1 cellular context compared by ENCODE assay signal in the genomic region with DNA sequence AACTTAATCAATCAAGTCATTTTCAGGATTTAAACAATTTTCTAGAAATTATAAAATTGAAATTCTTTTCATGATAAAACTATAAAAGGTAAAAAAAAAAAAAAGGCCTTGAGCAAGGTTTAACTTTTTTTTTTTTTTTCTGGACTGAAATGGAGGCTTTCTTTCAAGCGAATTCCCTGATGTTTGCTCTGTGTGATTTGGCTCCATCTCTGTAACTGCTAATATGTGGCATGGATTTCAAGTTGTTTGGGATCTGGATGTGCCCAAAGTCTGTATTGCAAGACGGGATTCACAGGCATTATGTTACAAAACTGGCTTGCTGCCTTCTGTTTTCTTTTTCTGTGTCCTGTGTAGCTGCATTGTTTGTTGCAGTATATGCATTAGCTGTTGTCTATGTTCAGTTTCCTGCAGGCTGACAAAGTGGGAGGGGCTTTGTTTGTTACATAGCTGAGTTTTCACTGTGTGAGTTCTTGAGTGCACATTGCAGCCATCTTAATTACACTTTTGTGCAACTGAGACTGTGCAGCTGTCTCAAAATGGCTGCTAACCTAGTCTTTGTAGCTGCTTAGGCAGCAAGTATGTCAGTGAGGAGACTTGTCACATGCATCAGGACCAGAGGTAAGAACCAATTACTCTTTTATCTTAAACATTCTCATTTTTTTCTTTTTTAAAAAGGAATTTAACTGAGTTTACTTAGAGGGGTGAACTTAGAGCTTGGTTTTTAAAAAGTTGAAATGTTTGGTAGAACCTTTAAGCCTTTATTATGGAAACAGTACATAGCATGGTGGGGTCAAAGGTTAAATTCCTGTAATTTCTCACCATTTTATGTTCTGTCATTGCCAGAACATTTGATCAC.
A peak's percentile ranks its signal among the peaks of the same experiment; 100 is the strongest.
TF ChIP-seq lines count a peak whose summit lies in the region.

No MANE protein-coding gene starts in this region.

TF ChIP-seq in HepG2, 621 proteins besides CTCF, POLR2A, EP300 and RAD21 (continued from another document and continues in another):
- TF ChIP-seq ZNF589 (CRISPR knock-in tag; conservative IDR thresholded peaks at IDR 0.05) (no peak), SKI (IDR thresholded peaks at IDR 0.05; ENCODE audit: partially characterized antibody) (peak; percentile 61), RCOR2 (CRISPR knock-in tag; IDR thresholded peaks at IDR 0.05) (0 out of 2 replicates have a peak, but pooled peaks have one; percentile 36), STAT5B (CRISPR knock-in tag; IDR thresholded peaks at IDR 0.05) (no peak), CREM (IDR thresholded peaks at IDR 0.05) (peak; percentile 17; the same call in 1 of the 2 replicates), CREM (CRISPR knock-in tag; IDR thresholded peaks at IDR 0.05) (no peak), POGZ (CRISPR knock-in tag; IDR thresholded peaks at IDR 0.05) (peak; percentile 76), FOSL1 (CRISPR knock-in tag; IDR thresholded peaks at IDR 0.05; ENCODE audit: borderline replicate concordance) (no peak), ATF1 (CRISPR knock-in tag; IDR thresholded peaks at IDR 0.05) (peak; percentile 48; the same call in 1 of the 2 replicates), HDAC2 (CRISPR knock-in tag; IDR thresholded peaks at IDR 0.05) (peak; percentile 46; the same call in 1 of the 2 replicates), ZBTB20 (CRISPR knock-in tag; IDR thresholded peaks at IDR 0.05; ENCODE audit: borderline replicate concordance, low read depth) (0 out of 2 replicates have a peak, but pooled peaks have one; percentile 24), SALL2 (CRISPR knock-in tag; IDR thresholded peaks at IDR 0.05) (0 out of 2 replicates have a peak, but pooled peaks have one; percentile 31), SPEN (CRISPR knock-in tag; IDR thresholded peaks at IDR 0.05; ENCODE audit: low read depth) (no peak), GPN1 (CRISPR knock-in tag; IDR thresholded peaks at IDR 0.05; ENCODE audit: borderline replicate concordance) (no peak), DMAP1 (CRISPR knock-in tag; IDR thresholded peaks at IDR 0.05) (peak; percentile 59), HNF4G (IDR thresholded peaks at IDR 0.05; ENCODE audit: borderline replicate concordance, low read depth, low read length) (peak; percentile 70; the same call in 1 of the 2 replicates), HNF4G (CRISPR knock-in tag; IDR thresholded peaks at IDR 0.05; ENCODE audit: borderline replicate concordance, low read depth) (no peak), HNF4A (CRISPR knock-in tag; IDR thresholded peaks at IDR 0.05) (peak; percentile 72), THAP11 (CRISPR knock-in tag; IDR thresholded peaks at IDR 0.05) (peak; percentile 50; the same call in 1 of the 2 replicates), ZBTB38 (CRISPR knock-in tag; IDR thresholded peaks at IDR 0.05) (no peak), NR2F6 (IDR thresholded peaks at IDR 0.05) (peak; percentile 87), NR2F6 (CRISPR knock-in tag; IDR thresholded peaks at IDR 0.05) (peak; percentile 66; the same call in 1 of the 2 replicates), KDM1A (CRISPR knock-in tag; IDR thresholded peaks at IDR 0.05) (0 out of 2 replicates have a peak, but pooled peaks have one; percentile 17), NFIC (IDR thresholded peaks at IDR 0.05; ENCODE audit: low read length) (peak; percentile 50; the same call in 1 of the 2 replicates), KDM5A (IDR thresholded peaks at IDR 0.05; ENCODE audit: borderline replicate concordance, low read length) (peak; percentile 32; the same call in 1 of the 2 replicates), NCOR1 (IDR thresholded peaks at IDR 0.05; ENCODE audit: borderline replicate concordance, low read length) (peak; percentile 40; the same call in 1 of the 2 replicates), FOXA1 (IDR thresholded peaks at IDR 0.05) (no peak), FOXA1 (CRISPR knock-in tag; IDR thresholded peaks at IDR 0.05) (peak; percentile 35; the same call in 1 of the 2 replicates), MED13 (CRISPR knock-in tag; IDR thresholded peaks at IDR 0.05) (no peak), NFRKB (IDR thresholded peaks at IDR 0.05) (peak; percentile 72), SOX5 (CRISPR knock-in tag; IDR thresholded peaks at IDR 0.05; ENCODE audit: borderline replicate concordance) (peak; percentile 51; the same call in 1 of the 2 replicates), EHMT2 (IDR thresholded peaks at IDR 0.05; ENCODE audit: borderline replicate concordance, low read depth, low read length) (peak; percentile 28; the same call in 1 of the 2 replicates), NFATC3 (CRISPR knock-in tag; IDR thresholded peaks at IDR 0.05) (no peak), MBNL3 (CRISPR knock-in tag; conservative IDR thresholded peaks at IDR 0.05) (no peak), ZNF292 (CRISPR knock-in tag; IDR thresholded peaks at IDR 0.05; ENCODE audit: borderline replicate concordance, low read depth) (peak; percentile 14; the same call in 1 of the 2 replicates), YY1 (IDR thresholded peaks at IDR 0.05; ENCODE audit: insufficient read depth, insufficient replicate concordance, low read depth, low read length) (peak; percentile 90), CBX1 (IDR thresholded peaks at IDR 0.05; ENCODE audit: low read depth) (peak; percentile 36), ZNF614 (CRISPR knock-in tag; IDR thresholded peaks at IDR 0.05; ENCODE audit: borderline replicate concordance) (0 out of 2 replicates have a peak, but pooled peaks have one; percentile 61)
- TF ChIP-seq, protein P1, sequence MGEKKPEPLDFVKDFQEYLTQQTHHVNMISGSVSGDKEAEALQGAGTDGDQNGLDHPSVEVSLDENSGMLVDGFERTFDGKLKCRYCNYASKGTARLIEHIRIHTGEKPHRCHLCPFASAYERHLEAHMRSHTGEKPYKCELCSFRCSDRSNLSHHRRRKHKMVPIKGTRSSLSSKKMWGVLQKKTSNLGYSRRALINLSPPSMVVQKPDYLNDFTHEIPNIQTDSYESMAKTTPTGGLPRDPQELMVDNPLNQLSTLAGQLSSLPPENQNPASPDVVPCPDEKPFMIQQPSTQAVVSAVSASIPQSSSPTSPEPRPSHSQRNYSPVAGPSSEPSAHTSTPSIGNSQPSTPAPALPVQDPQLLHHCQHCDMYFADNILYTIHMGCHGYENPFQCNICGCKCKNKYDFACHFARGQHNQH (CRISPR knock-in tag; IDR thresholded peaks at IDR 0.05) = peak; percentile 33; the same call in 1 of the 2 replicates
- TF ChIP-seq, protein P2, sequence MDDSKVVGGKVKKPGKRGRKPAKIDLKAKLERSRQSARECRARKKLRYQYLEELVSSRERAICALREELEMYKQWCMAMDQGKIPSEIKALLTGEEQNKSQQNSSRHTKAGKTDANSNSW (CRISPR knock-in tag; IDR thresholded peaks at IDR 0.05; ENCODE audit: borderline replicate concordance) = no peak
- TF ChIP-seq, protein P3, sequence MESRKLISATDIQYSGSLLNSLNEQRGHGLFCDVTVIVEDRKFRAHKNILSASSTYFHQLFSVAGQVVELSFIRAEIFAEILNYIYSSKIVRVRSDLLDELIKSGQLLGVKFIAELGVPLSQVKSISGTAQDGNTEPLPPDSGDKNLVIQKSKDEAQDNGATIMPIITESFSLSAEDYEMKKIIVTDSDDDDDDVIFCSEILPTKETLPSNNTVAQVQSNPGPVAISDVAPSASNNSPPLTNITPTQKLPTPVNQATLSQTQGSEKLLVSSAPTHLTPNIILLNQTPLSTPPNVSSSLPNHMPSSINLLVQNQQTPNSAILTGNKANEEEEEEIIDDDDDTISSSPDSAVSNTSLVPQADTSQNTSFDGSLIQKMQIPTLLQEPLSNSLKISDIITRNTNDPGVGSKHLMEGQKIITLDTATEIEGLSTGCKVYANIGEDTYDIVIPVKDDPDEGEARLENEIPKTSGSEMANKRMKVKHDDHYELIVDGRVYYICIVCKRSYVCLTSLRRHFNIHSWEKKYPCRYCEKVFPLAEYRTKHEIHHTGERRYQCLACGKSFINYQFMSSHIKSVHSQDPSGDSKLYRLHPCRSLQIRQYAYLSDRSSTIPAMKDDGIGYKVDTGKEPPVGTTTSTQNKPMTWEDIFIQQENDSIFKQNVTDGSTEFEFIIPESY (CRISPR knock-in tag; IDR thresholded peaks at IDR 0.05) = no peak
- TF ChIP-seq, protein P4, sequence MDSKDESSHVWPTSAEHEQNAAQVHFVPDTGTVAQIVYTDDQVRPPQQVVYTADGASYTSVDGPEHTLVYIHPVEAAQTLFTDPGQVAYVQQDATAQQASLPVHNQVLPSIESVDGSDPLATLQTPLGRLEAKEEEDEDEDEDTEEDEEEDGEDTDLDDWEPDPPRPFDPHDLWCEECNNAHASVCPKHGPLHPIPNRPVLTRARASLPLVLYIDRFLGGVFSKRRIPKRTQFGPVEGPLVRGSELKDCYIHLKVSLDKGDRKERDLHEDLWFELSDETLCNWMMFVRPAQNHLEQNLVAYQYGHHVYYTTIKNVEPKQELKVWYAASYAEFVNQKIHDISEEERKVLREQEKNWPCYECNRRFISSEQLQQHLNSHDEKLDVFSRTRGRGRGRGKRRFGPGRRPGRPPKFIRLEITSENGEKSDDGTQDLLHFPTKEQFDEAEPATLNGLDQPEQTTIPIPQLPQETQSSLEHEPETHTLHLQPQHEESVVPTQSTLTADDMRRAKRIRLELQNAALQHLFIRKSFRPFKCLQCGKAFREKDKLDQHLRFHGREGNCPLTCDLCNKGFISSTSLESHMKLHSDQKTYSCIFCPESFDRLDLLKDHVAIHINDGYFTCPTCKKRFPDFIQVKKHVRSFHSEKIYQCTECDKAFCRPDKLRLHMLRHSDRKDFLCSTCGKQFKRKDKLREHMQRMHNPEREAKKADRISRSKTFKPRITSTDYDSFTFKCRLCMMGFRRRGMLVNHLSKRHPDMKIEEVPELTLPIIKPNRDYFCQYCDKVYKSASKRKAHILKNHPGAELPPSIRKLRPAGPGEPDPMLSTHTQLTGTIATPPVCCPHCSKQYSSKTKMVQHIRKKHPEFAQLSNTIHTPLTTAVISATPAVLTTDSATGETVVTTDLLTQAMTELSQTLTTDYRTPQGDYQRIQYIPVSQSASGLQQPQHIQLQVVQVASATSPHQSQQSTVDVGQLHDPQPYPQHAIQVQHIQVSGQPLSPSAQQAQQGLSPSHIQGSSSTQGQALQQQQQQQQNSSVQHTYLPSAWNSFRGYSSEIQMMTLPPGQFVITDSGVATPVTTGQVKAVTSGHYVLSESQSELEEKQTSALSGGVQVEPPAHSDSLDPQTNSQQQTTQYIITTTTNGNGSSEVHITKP (CRISPR knock-in tag; IDR thresholded peaks at IDR 0.05; ENCODE audit: low read depth) = no peak
- TF ChIP-seq, protein P5, sequence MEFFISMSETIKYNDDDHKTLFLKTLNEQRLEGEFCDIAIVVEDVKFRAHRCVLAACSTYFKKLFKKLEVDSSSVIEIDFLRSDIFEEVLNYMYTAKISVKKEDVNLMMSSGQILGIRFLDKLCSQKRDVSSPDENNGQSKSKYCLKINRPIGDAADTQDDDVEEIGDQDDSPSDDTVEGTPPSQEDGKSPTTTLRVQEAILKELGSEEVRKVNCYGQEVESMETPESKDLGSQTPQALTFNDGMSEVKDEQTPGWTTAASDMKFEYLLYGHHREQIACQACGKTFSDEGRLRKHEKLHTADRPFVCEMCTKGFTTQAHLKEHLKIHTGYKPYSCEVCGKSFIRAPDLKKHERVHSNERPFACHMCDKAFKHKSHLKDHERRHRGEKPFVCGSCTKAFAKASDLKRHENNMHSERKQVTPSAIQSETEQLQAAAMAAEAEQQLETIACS (CRISPR knock-in tag; IDR thresholded peaks at IDR 0.05) = no peak
- TF ChIP-seq, protein P6, sequence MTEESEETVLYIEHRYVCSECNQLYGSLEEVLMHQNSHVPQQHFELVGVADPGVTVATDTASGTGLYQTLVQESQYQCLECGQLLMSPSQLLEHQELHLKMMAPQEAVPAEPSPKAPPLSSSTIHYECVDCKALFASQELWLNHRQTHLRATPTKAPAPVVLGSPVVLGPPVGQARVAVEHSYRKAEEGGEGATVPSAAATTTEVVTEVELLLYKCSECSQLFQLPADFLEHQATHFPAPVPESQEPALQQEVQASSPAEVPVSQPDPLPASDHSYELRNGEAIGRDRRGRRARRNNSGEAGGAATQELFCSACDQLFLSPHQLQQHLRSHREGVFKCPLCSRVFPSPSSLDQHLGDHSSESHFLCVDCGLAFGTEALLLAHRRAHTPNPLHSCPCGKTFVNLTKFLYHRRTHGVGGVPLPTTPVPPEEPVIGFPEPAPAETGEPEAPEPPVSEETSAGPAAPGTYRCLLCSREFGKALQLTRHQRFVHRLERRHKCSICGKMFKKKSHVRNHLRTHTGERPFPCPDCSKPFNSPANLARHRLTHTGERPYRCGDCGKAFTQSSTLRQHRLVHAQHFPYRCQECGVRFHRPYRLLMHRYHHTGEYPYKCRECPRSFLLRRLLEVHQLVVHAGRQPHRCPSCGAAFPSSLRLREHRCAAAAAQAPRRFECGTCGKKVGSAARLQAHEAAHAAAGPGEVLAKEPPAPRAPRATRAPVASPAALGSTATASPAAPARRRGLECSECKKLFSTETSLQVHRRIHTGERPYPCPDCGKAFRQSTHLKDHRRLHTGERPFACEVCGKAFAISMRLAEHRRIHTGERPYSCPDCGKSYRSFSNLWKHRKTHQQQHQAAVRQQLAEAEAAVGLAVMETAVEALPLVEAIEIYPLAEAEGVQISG (CRISPR knock-in tag; IDR thresholded peaks at IDR 0.05) = peak; percentile 41; the same call in 1 of the 2 replicates
- TF ChIP-seq, protein P7, sequence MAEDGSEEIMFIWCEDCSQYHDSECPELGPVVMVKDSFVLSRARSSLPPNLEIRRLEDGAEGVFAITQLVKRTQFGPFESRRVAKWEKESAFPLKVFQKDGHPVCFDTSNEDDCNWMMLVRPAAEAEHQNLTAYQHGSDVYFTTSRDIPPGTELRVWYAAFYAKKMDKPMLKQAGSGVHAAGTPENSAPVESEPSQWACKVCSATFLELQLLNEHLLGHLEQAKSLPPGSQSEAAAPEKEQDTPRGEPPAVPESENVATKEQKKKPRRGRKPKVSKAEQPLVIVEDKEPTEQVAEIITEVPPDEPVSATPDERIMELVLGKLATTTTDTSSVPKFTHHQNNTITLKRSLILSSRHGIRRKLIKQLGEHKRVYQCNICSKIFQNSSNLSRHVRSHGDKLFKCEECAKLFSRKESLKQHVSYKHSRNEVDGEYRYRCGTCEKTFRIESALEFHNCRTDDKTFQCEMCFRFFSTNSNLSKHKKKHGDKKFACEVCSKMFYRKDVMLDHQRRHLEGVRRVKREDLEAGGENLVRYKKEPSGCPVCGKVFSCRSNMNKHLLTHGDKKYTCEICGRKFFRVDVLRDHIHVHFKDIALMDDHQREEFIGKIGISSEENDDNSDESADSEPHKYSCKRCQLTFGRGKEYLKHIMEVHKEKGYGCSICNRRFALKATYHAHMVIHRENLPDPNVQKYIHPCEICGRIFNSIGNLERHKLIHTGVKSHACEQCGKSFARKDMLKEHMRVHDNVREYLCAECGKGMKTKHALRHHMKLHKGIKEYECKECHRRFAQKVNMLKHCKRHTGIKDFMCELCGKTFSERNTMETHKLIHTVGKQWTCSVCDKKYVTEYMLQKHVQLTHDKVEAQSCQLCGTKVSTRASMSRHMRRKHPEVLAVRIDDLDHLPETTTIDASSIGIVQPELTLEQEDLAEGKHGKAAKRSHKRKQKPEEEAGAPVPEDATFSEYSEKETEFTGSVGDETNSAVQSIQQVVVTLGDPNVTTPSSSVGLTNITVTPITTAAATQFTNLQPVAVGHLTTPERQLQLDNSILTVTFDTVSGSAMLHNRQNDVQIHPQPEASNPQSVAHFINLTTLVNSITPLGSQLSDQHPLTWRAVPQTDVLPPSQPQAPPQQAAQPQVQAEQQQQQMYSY (CRISPR knock-in tag; IDR thresholded peaks at IDR 0.05) = peak; percentile 99
